In the genomic region with DNA sequence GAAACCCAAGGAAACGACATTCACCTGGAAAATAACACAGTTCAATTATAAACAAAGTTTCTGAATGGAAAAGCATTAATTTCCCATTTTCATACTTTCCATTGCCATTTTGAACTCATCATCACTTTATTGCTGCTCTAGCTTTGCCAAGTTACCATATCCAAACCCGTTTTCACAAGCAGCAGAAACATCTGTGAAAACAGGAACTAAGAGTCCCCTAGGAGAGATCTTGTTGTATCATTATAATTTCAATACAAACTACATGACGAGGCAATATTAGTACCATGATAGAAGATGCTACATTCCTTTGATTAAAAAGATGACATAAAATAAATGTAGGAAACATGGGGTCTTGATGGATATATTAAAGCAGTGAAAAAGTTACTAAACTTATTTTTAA, we compare ENCODE assay signal across 35 cellular contexts.
"Had no signal": no experiment of that assay in that cellular context is flagged by ENCODE, and none has a peak within 500 bp of the region (broad histone marks: within the 10 kb centered on the region; RNA-seq: fewer than 3 reads in every experiment).

No MANE protein-coding gene starts in this region.

- H3K27ac ChIP-seq: brain microvascular endothelial cell, SJCRH30, SK-N-MC, WERI-Rb-1 had no signal

- ATAC-seq: activated T-cell treated with anti-CD3 and anti-CD28 coated beads, Interleukin-2, amount 50 U/mL, for 72 hours; activated T-helper 17 cell treated with anti-CD3 and anti-CD28 coated beads, Interleukin-2, amount 50 U/mL, for 72 hours; T-cell; T-helper 17 cell had no signal

- DNase-seq: activated CD4-positive, alpha-beta memory T cell treated with anti-CD3 and anti-CD28 coated beads, Interleukin-2, amount 10 ng/mL, durations not matched to agents 7 days and 5 days; activated CD4-positive, alpha-beta T cell treated with anti-CD3 and anti-CD28 coated beads for 1 hour; activated CD4-positive, alpha-beta T cell treated with anti-CD3 and anti-CD28 coated beads for 48 hours; activated CD4-positive, CD25-positive, alpha-beta regulatory T cell; activated CD8-positive, alpha-beta memory T cell treated with anti-CD3 and anti-CD28 coated beads for 24 hours; activated effector memory CD4-positive, alpha-beta T cell treated with anti-CD3 and anti-CD28 coated beads, Interleukin-2, amount 50 U/mL, for 16 hours; activated naive CD4-positive, alpha-beta T cell; activated naive CD4-positive, alpha-beta T cell treated with anti-CD3 and anti-CD28 coated beads, Interleukin-2, amount 50 U/mL, for 16 hours; activated naive CD8-positive, alpha-beta T cell treated with anti-CD3 and anti-CD28 coated beads for 36 hours; activated T-cell treated with anti-CD3 and anti-CD28 coated beads, Interleukin-2, amount 50 U/mL, for 1 hour; activated T-cell treated with anti-CD3 and anti-CD28 coated beads, Interleukin-2, amount 50 U/mL, for 72 hours; amniotic stem cell; aorta; brain microvascular endothelial cell; central memory CD4-positive, alpha-beta T cell; Karpas-422; KBM-7; MG63; NCI-H1048; NCI-H1105 treated with DMSO at 0.1 percent for 48 hours; NCI-H1436; NCI-H1694; NCI-H1930; NCI-H2081 treated with DMSO at 0.1 percent for 48 hours; NCI-H345; NCI-H526; NCI-H748 treated with DMSO at 0.1 percent for 48 hours; SHP77; SJCRH30; T-cell; T-helper 17 cell; WERI-Rb-1 had no signal

- H3K27ac Mint-ChIP-seq: activated CD4-positive, alpha-beta memory T cell treated with anti-CD3 and anti-CD28 coated beads, Interleukin-2, amount 10 ng/mL, durations not matched to agents 7 days and 5 days; activated naive CD8-positive, alpha-beta T cell treated with anti-CD3 and anti-CD28 coated beads for 36 hours; activated T-cell treated with anti-CD3 and anti-CD28 coated beads, Interleukin-2, amount 50 U/mL, for 72 hours; activated T-helper 17 cell treated with anti-CD3 and anti-CD28 coated beads, Interleukin-2, amount 50 U/mL, for 72 hours; IgD-negative memory B cell; T-cell; T-helper 17 cell had no signal

- H3K9me3 Mint-ChIP-seq: activated T-helper 17 cell treated with anti-CD3 and anti-CD28 coated beads, Interleukin-2, amount 50 U/mL, for 72 hours had no signal

- H3K4me3 Mint-ChIP-seq: activated CD4-positive, alpha-beta memory T cell treated with anti-CD3 and anti-CD28 coated beads, Interleukin-2, amount 10 ng/mL, durations not matched to agents 7 days and 5 days; activated naive CD8-positive, alpha-beta T cell treated with anti-CD3 and anti-CD28 coated beads for 36 hours; activated T-cell treated with anti-CD3 and anti-CD28 coated beads, Interleukin-2, amount 50 U/mL, for 72 hours; activated T-helper 17 cell treated with anti-CD3 and anti-CD28 coated beads, Interleukin-2, amount 50 U/mL, for 72 hours; IgD-negative memory B cell; T-cell; T-helper 17 cell had no signal

- H3K4me1 ChIP-seq: SJCRH30 had no signal

- H3K4me3 ChIP-seq: MG63, SJCRH30, SK-N-MC had no signal

- H3K27me3 Mint-ChIP-seq: activated CD4-positive, alpha-beta memory T cell treated with anti-CD3 and anti-CD28 coated beads, Interleukin-2, amount 10 ng/mL, durations not matched to agents 7 days and 5 days; activated naive CD8-positive, alpha-beta T cell treated with anti-CD3 and anti-CD28 coated beads for 36 hours; activated T-helper 17 cell treated with anti-CD3 and anti-CD28 coated beads, Interleukin-2, amount 50 U/mL, for 72 hours; IgD-negative memory B cell; T-cell; T-helper 17 cell had no signal

- H3K36me3 Mint-ChIP-seq: activated naive CD8-positive, alpha-beta T cell treated with anti-CD3 and anti-CD28 coated beads for 36 hours; IgD-negative memory B cell; T-cell had no signal

- H3K36me3 ChIP-seq: brain microvascular endothelial cell, MG63, SJCRH30, WERI-Rb-1 had no signal

- H3K4me1 Mint-ChIP-seq: activated CD4-positive, alpha-beta memory T cell treated with anti-CD3 and anti-CD28 coated beads, Interleukin-2, amount 10 ng/mL, durations not matched to agents 7 days and 5 days; activated naive CD8-positive, alpha-beta T cell treated with anti-CD3 and anti-CD28 coated beads for 36 hours; activated T-helper 17 cell treated with anti-CD3 and anti-CD28 coated beads, Interleukin-2, amount 50 U/mL, for 72 hours; IgD-negative memory B cell; T-cell; T-helper 17 cell had no signal

- H3K27me3 ChIP-seq: brain microvascular endothelial cell, MG63, SJCRH30 had no signal

- H3K9me3 ChIP-seq: MG63, SJCRH30 had no signal
